ENCODE assay signal across 20 cellular contexts in the genomic region with DNA sequence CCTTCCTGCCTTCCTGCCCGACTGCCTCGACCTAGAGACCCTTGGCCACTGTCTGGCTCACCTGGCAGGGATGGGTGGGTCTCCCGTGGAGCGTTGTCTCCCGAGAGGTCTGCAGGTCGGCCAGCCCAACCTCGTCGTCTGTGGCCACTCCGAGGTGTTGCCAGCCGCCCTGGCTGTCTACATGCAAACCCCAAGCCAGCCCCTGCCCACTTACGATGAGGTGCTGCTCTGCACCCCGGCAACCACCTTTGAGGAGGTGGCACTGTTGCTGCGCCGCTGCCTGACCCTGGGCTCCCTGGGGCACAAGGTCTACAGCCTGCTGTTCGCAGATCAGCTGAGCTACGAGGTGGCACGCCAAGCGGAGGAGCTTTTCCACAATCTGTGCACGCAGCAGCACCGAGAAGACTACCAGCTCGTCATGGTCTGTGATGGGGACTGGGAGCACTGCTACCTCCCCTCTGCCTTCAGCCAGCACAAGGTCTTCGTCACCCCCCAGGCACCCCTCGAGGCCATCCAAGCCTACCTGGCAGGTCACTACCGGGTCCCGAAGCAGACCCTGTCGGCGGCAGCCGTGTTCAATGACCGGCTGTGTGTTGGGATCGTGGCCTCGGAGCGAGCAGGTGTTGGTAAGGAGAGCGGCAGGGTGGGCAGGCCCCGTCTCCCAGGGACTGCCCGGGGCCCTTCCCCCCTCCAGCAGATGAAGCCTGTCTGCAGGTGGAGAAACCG.
DNase-seq lines count a peak whose midpoint lies in the region; ATAC-seq, FAIRE-seq and TF ChIP-seq lines count a peak whose summit lies in the region.
"Had no signal": no experiment of that assay in that cellular context is flagged by ENCODE, and none has a peak within 500 bp of the region (broad histone marks: within the 10 kb centered on the region; RNA-seq: fewer than 3 reads in every experiment).

No MANE protein-coding gene starts in this region.

- no peak for FAIRE-seq in HepG2 (lab: Jason Lieb, UNC)

- in situ Hi-C loops in HepG2 (cut with HindIII; ENCODE audit: extremely low pct_ligation_motif_present, low pct_unique_long_range_greater_than_20kb) = no loop called here

- intact Hi-C loops in activated CD8-positive, alpha-beta T cell treated with anti-CD3 and anti-CD28 coated beads for 36 hours (cut with micrococcal nuclease) = no loop called here
- intact Hi-C loops in HepG2 (cut with micrococcal nuclease; ENCODE audit: unreplicated experiment) = loop anchor here (1.0 kb wide), 1 partner anchor 23 kb away; no protein-coding TSS in a partner anchor
- intact Hi-C loops in upper lobe of right lung (cut with DNase I) = no loop called here

- WGBS in HepG2 (ENCODE audit: low lambda C conversion rate) = 99% methylated on average over 20 of the region's 36 CpGs

- H3K36me3 Mint-ChIP-seq in activated CD8-positive, alpha-beta T cell treated with anti-CD3 and anti-CD28 coated beads, Interleukin-2, amount 10 ng/mL, durations not matched to agents 7 days and 5 days (ENCODE audit: low read depth) = peaks cover 72% of the 10 kb centered on the region
- H3K36me3 Mint-ChIP-seq in activated CD8-positive, alpha-beta T cell treated with anti-CD3 and anti-CD28 coated beads for 36 hours (ENCODE audit: low read depth) = peaks cover 51% of the 10 kb centered on the region

- TF ChIP-seq POLR2A in HepG2 (IDR thresholded peaks at IDR 0.05; ENCODE audit: insufficient read depth in 1 of 2, low read depth in 2 of 2, low read length in 2 of 2) = no peak

- H3K9me3 Mint-ChIP-seq in activated CD8-positive, alpha-beta T cell treated with anti-CD3 and anti-CD28 coated beads, Interleukin-2, amount 10 ng/mL, durations not matched to agents 7 days and 5 days (ENCODE audit: insufficient read depth) = no peaks in the 10 kb centered on the region
- H3K9me3 Mint-ChIP-seq in activated CD8-positive, alpha-beta T cell treated with anti-CD3 and anti-CD28 coated beads for 36 hours = no peaks in the 10 kb centered on the region
- no peaks in the 10 kb centered on the region for H3K9me3 Mint-ChIP-seq in stimulated activated naive CD8-positive, alpha-beta T cell treated with anti-CD3 and anti-CD28 coated beads, Interleukin-15, amount 100 ng/mL, for 72 hours
- H3K9me3 Mint-ChIP-seq: CD4-positive, alpha-beta T cell; GM23338 had no signal

- TF ChIP-seq RAD21 in HepG2 (CRISPR knock-in tag; IDR thresholded peaks at IDR 0.05) = no peak

- no TSS peak for BruUV-seq in HepG2 (replicated peaks; lab: Mats Ljungman, UMichigan)

- CTCF ChIA-PET in activated CD8-positive, alpha-beta T cell treated with anti-CD3 and anti-CD28 coated beads, Interleukin-2, amount 10 ng/mL, durations not matched to agents 7 days and 5 days (lab: Charles Lee) = no interaction called here
- CTCF ChIA-PET in activated CD8-positive, alpha-beta T cell treated with anti-CD3 and anti-CD28 coated beads for 36 hours (lab: Charles Lee) = no interaction called here
- CTCF ChIA-PET in HepG2 (lab: Yijun Ruan, JAX; ENCODE audit: low intra/inter-chr PET ratio, low total read pairs) = no interaction called here

- peaks cover 32 to 75% of the 10 kb centered on the region in 2 experiments for H3K36me3 ChIP-seq in HepG2 (replicated peaks in 1 of 2; ENCODE audit: control insufficient read depth in 1 of 2, insufficient read depth in 2 of 2, low read length in 2 of 2)
- peaks cover 100% of the 10 kb centered on the region for H3K36me3 ChIP-seq in upper lobe of right lung

- POLR2A ChIA-PET in activated CD8-positive, alpha-beta T cell treated with anti-CD3 and anti-CD28 coated beads, Interleukin-2, amount 10 ng/mL, durations not matched to agents 7 days and 5 days (lab: Charles Lee) = interaction anchor here (0.6 kb wide), 1 partner anchor 42 kb away, joined by 3 read pairs; no protein-coding TSS in a partner anchor
- POLR2A ChIA-PET in activated CD8-positive, alpha-beta T cell treated with anti-CD3 and anti-CD28 coated beads for 36 hours (lab: Charles Lee) = no interaction called here
- POLR2A ChIA-PET in HepG2 (lab: Yijun Ruan, JAX) = interaction anchor here (1.0 kb wide), 1 partner anchor 76 kb away, joined by 4 read pairs; no protein-coding TSS in a partner anchor

- H3K4me3 ChIP-seq in HepG2 (replicated peaks in 1 of 3; ENCODE audit: insufficient read depth in 1 of 3, low read depth in 2 of 3, low read length in 3 of 3) (no peak overlapping the region), upper lobe of right lung (no peak overlapping the region)
- H3K4me3 ChIP-seq: GM23338 had no signal

- no peak overlapping the region for H3K27ac ChIP-seq in HepG2 (ENCODE audit: extremely low read length, insufficient read depth, low read length)
- H3K27ac ChIP-seq in upper lobe of right lung = no peak overlapping the region

- TF ChIP-seq CTCF in activated CD8-positive, alpha-beta T cell treated with anti-CD3 and anti-CD28 coated beads for 36 hours (IDR thresholded peaks at IDR 0.05) = no peak
- TF ChIP-seq CTCF in HepG2 (CRISPR knock-in tag; IDR thresholded peaks at IDR 0.05) (no peak), upper lobe of right lung (IDR thresholded peaks at IDR 0.05) (no peak)

- H3K9ac ChIP-seq in HepG2 (ENCODE audit: insufficient read depth, low read depth, low read length) = no peak overlapping the region

- H3K27me3 ChIP-seq in HepG2 (ENCODE audit: control insufficient read depth in 1 of 2, insufficient read depth in 2 of 2, low read length in 2 of 2) (no peaks in the 10 kb centered on the region), upper lobe of right lung (no peaks in the 10 kb centered on the region)
- H3K27me3 ChIP-seq: BE2C had no signal

- H4K20me1 ChIP-seq in HepG2 (ENCODE audit: insufficient read depth, low read length) = no peaks in the 10 kb centered on the region

- no peaks in the 10 kb centered on the region for H3K27me3 Mint-ChIP-seq in activated CD8-positive, alpha-beta T cell treated with anti-CD3 and anti-CD28 coated beads, Interleukin-2, amount 10 ng/mL, durations not matched to agents 7 days and 5 days (ENCODE audit: low read depth)
- no peaks in the 10 kb centered on the region for H3K27me3 Mint-ChIP-seq in activated CD8-positive, alpha-beta T cell treated with anti-CD3 and anti-CD28 coated beads for 36 hours
- H3K27me3 Mint-ChIP-seq in stimulated activated naive CD8-positive, alpha-beta T cell treated with anti-CD3 and anti-CD28 coated beads, Interleukin-15, amount 100 ng/mL, for 72 hours = no peaks in the 10 kb centered on the region
- H3K27me3 Mint-ChIP-seq: CD4-positive, alpha-beta T cell had no signal

- H3K4me1 ChIP-seq in HepG2 (ENCODE audit: insufficient read depth, low read length) = no peaks in the 10 kb centered on the region
- H3K4me1 ChIP-seq in upper lobe of right lung = no peaks in the 10 kb centered on the region
- H3K4me1 ChIP-seq: BE2C had no signal

- H3K4me2 ChIP-seq in HepG2 (ENCODE audit: low read depth, low read length) = no peak overlapping the region
- H3K4me2 ChIP-seq: GM23338 had no signal

- DNase-seq in activated CD8-positive, alpha-beta T cell treated with anti-CD3 and anti-CD28 coated beads, Interleukin-2, amount 10 ng/mL, durations not matched to agents 7 days and 5 days = no peak
- DNase-seq in activated CD8-positive, alpha-beta T cell treated with anti-CD3 and anti-CD28 coated beads for 36 hours = no peak
- no peak for DNase-seq in stimulated activated naive CD8-positive, alpha-beta T cell treated with anti-CD3 and anti-CD28 coated beads, Interleukin-15, Interleukin-2, amounts not matched to agents 100 U/mL and 50 U/mL, for 24 hours
- no peak for DNase-seq in stimulated activated naive CD8-positive, alpha-beta T cell treated with anti-CD3 and anti-CD28 coated beads, Interleukin-15, amount 100 ng/mL, for 72 hours
- DNase-seq in HepG2 (ENCODE audit: low spot score) (no peak), upper lobe of right lung (peak; percentile 60)
- DNase-seq: 8988T; BE2C; CD4-positive, alpha-beta T cell; DMS79; MV-4-11; NCI-H1417 treated with DMSO at 0.1 percent for 48 hours; NCI-H2029; NCI-H2171; NCI-H446; NK-92 treated with Interleukin-12 subunit alpha and Interleukin-12 subunit beta, amount 100 ng/mL, for 24 hours had no signal

- no peaks in the 10 kb centered on the region for H3K9me3 ChIP-seq in HepG2 (ENCODE audit: low read length)
- H3K9me3 ChIP-seq in upper lobe of right lung = no peaks in the 10 kb centered on the region
- H3K9me3 ChIP-seq: BE2C had no signal

- no peak overlapping the region for H3K4me3 Mint-ChIP-seq in activated CD8-positive, alpha-beta T cell treated with anti-CD3 and anti-CD28 coated beads, Interleukin-2, amount 10 ng/mL, durations not matched to agents 7 days and 5 days
- no peak overlapping the region for H3K4me3 Mint-ChIP-seq in activated CD8-positive, alpha-beta T cell treated with anti-CD3 and anti-CD28 coated beads for 36 hours
- H3K4me3 Mint-ChIP-seq in stimulated activated naive CD8-positive, alpha-beta T cell treated with anti-CD3 and anti-CD28 coated beads, Interleukin-15, amount 100 ng/mL, for 72 hours = no peak overlapping the region
- H3K4me3 Mint-ChIP-seq: CD4-positive, alpha-beta T cell; GM23338 had no signal

- TF ChIP-seq EP300 in HepG2 (IDR thresholded peaks at IDR 0.05; ENCODE audit: low read depth in 2 of 2, low read length in 2 of 2) (no peak), HepG2 (CRISPR knock-in tag; IDR thresholded peaks at IDR 0.05; ENCODE audit: borderline replicate concordance) (no peak)

- H3K79me2 ChIP-seq in HepG2 (ENCODE audit: insufficient read depth, low read length) = no peaks in the 10 kb centered on the region

- H3K4me1 Mint-ChIP-seq in activated CD8-positive, alpha-beta T cell treated with anti-CD3 and anti-CD28 coated beads, Interleukin-2, amount 10 ng/mL, durations not matched to agents 7 days and 5 days (ENCODE audit: low read depth) = peaks cover 7% of the 10 kb centered on the region
- H3K4me1 Mint-ChIP-seq in activated CD8-positive, alpha-beta T cell treated with anti-CD3 and anti-CD28 coated beads for 36 hours (ENCODE audit: low read depth) = no peaks in the 10 kb centered on the region
- H3K4me1 Mint-ChIP-seq in stimulated activated naive CD8-positive, alpha-beta T cell treated with anti-CD3 and anti-CD28 coated beads, Interleukin-15, amount 100 ng/mL, for 72 hours = no peaks in the 10 kb centered on the region
- H3K4me1 Mint-ChIP-seq: GM23338 had no signal

- H3K27ac Mint-ChIP-seq in activated CD8-positive, alpha-beta T cell treated with anti-CD3 and anti-CD28 coated beads, Interleukin-2, amount 10 ng/mL, durations not matched to agents 7 days and 5 days = no peak overlapping the region
- no peak overlapping the region for H3K27ac Mint-ChIP-seq in activated CD8-positive, alpha-beta T cell treated with anti-CD3 and anti-CD28 coated beads for 36 hours
- peak overlapping the region in 1 of 2 donors; percentile 72 for H3K27ac Mint-ChIP-seq in stimulated activated naive CD8-positive, alpha-beta T cell treated with anti-CD3 and anti-CD28 coated beads, Interleukin-15, amount 100 ng/mL, for 72 hours
- H3K27ac Mint-ChIP-seq: CD4-positive, alpha-beta T cell; GM23338 had no signal

- ATAC-seq in activated CD8-positive, alpha-beta T cell treated with anti-CD3 and anti-CD28 coated beads, Interleukin-2, amount 10 ng/mL, durations not matched to agents 7 days and 5 days = peak; percentile 15
- no peak for ATAC-seq in activated CD8-positive, alpha-beta T cell treated with anti-CD3 and anti-CD28 coated beads for 36 hours
- peak; percentile 43 for ATAC-seq in stimulated activated naive CD8-positive, alpha-beta T cell treated with anti-CD3 and anti-CD28 coated beads, Interleukin-15, Interleukin-2, amounts not matched to agents 100 U/mL and 50 U/mL, for 24 hours
- ATAC-seq in stimulated activated naive CD8-positive, alpha-beta T cell treated with anti-CD3 and anti-CD28 coated beads, Interleukin-15, amount 100 ng/mL, for 72 hours = no peak
- ATAC-seq in HepG2 = no peak; the same call in 1 of the 3 replicates
- peak; percentile 35 for ATAC-seq in upper lobe of right lung
- ATAC-seq in HG02678 (IDR thresholded peaks at IDR 0.05; ENCODE audit: unreplicated experiment) = no peak
- no peak for ATAC-seq in GM21390 (IDR thresholded peaks at IDR 0.05; ENCODE audit: unreplicated experiment)
- ATAC-seq: GM23338, HCT116 had no signal

- H2AFZ ChIP-seq in HepG2 (ENCODE audit: low read length) = no peak overlapping the region
- H2AFZ ChIP-seq: GM23338 had no signal

Comparison
In these comparisons a context has a peak if more than half of its experiments do, and no peak if none do; other contexts are left out.
1. ATAC-seq: peak in activated CD8-positive, alpha-beta T cell treated with anti-CD3 and anti-CD28 coated beads, Interleukin-2, amount 10 ng/mL, durations not matched to agents 7 days and 5 days (single experiment), stimulated activated naive CD8-positive, alpha-beta T cell treated with anti-CD3 and anti-CD28 coated beads, Interleukin-15, Interleukin-2, amounts not matched to agents 100 U/mL and 50 U/mL, for 24 hours (single experiment) and upper lobe of right lung (single experiment); none in activated CD8-positive, alpha-beta T cell treated with anti-CD3 and anti-CD28 coated beads for 36 hours (single experiment), stimulated activated naive CD8-positive, alpha-beta T cell treated with anti-CD3 and anti-CD28 coated beads, Interleukin-15, amount 100 ng/mL, for 72 hours (single experiment), HepG2 (single experiment), HG02678 (single experiment) and GM21390 (single experiment).